Comparison of ENCODE assay signal across 17 cellular contexts in genomic region chr2:163708265-163708664, GRCh38. TPM values are rescaled to one million over a fixed set of nuclear protein-coding genes. Genes with fewer than 3 reads are reported as not detected.
"Had no signal": no experiment of that assay in that cellular context is flagged by ENCODE, and none has a peak within 500 bp of the region (broad histone marks: within the 10 kb centered on the region; RNA-seq: fewer than 3 reads in every experiment).

No MANE protein-coding gene starts in this region.

- H3K9me3 ChIP-seq: heart left ventricle, ovary, right atrium auricular region, tibial artery, upper lobe of left lung, uterus had no signal

- H3K36me3 ChIP-seq: heart left ventricle, ovary, right atrium auricular region, tibial artery, upper lobe of left lung, uterus had no signal

- H3K4me1 ChIP-seq: upper lobe of left lung, uterus had no signal

- DNase-seq: cortex of kidney; dorsolateral prefrontal cortex; effector CD8-positive, alpha-beta T cell; heart left ventricle; hippocampal formation; left colon; mammary epithelial cell; naive thymus-derived CD4-positive, alpha-beta T cell; ovary; small intestine; stimulated activated CD4-positive, alpha-beta T cell treated with anti-CD3 and anti-CD28 coated beads, Interleukin-12 subunit alpha, Interleukin-12 subunit beta, amount 100 ng/mL, for 4 hours; stimulated activated naive CD4-positive, alpha-beta T cell; tibial artery; upper lobe of left lung; uterus had no signal

- ATAC-seq: heart left ventricle; left colon; naive thymus-derived CD4-positive, alpha-beta T cell had no signal

- H3K27me3 ChIP-seq: dorsolateral prefrontal cortex, heart left ventricle, ovary, right atrium auricular region, tibial artery, upper lobe of left lung, uterus had no signal

- H3K27ac ChIP-seq: heart left ventricle, ovary, right atrium auricular region, tibial artery, upper lobe of left lung, uterus had no signal

- H3K4me3 ChIP-seq: heart left ventricle, ovary, right atrium auricular region, tibial artery, upper lobe of left lung, uterus had no signal

RNA-seq across cellular contexts. Expression of gene FIGN, which starts 27.5 kb away (rescaled TPM):
- total RNA-seq: mononuclear cell had no signal
- polyA plus RNA-seq: naive thymus-derived CD4-positive, alpha-beta T cell had no signal
